ENCODE assay signal across 22 cellular contexts in the genomic region with DNA sequence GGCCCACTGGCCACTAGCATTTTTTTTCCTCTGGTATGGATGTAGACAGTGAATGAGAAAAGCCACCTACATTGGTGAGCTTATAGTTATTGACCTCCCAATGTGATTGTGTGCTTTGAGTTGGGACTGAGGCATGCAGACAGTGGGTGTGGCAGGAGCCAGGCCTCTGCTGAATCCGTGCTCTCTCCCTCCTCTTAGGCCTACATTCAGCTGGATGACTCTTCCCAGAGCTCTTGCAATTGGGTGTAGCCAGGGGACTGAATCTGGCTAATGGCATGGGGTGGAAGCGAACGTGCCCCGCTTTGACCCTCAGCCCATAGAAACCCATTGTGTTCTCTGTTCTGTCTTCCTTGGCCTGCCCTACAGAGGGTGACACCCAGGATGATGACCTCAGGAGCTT.
"Had no signal": no experiment of that assay in that cellular context is flagged by ENCODE, and none has a peak within 500 bp of the region (broad histone marks: within the 10 kb centered on the region; RNA-seq: fewer than 3 reads in every experiment).

No MANE protein-coding gene starts in this region.

- H3K4me2 ChIP-seq: hepatocyte had no signal

- H3K4me3 ChIP-seq: colonic mucosa, gastroesophageal sphincter, heart left ventricle, hepatocyte, left lung, lower lobe of right lung had no signal

- DNase-seq: cerebellar nuclear complex; colonic mucosa; cortex of kidney; effector CD8-positive, alpha-beta T cell; effector memory CD8-positive, alpha-beta T cell; endodermal cell; foreskin keratinocyte; heart left ventricle; hypothalamus; left cardiac atrium; left lung; left ventricle myocardium superior; lower lobe of right lung; mammary epithelial cell; mesendoderm; midbrain had no signal

- H2AFZ ChIP-seq: hepatocyte had no signal

- H3K4me1 ChIP-seq: colonic mucosa, foreskin keratinocyte, gastroesophageal sphincter, heart left ventricle, left lung, lower lobe of right lung had no signal

- H3K79me2 ChIP-seq: hepatocyte had no signal

- H3K27me3 ChIP-seq: colonic mucosa, foreskin keratinocyte, gastroesophageal sphincter, heart left ventricle, hepatocyte, left lung had no signal

- H3K9me3 ChIP-seq: colonic mucosa, gastroesophageal sphincter, heart left ventricle, left lung, lower lobe of right lung had no signal

- H3K36me3 ChIP-seq: colonic mucosa, gastroesophageal sphincter, heart left ventricle, left lung, lower lobe of right lung had no signal

- ATAC-seq: effector memory CD8-positive, alpha-beta T cell; foreskin keratinocyte; gastroesophageal sphincter; heart left ventricle; left cardiac atrium; left lung; left ventricle myocardium superior; lower lobe of right lung had no signal

- FAIRE-seq: endometrium, frontal cortex, islet of Langerhans, keratinocyte had no signal

- H3K27ac ChIP-seq: colonic mucosa, foreskin keratinocyte, gastroesophageal sphincter, heart left ventricle, hepatocyte, left lung, lower lobe of right lung had no signal
